ENCODE assay signal across 2 cellular contexts in the genomic region with DNA sequence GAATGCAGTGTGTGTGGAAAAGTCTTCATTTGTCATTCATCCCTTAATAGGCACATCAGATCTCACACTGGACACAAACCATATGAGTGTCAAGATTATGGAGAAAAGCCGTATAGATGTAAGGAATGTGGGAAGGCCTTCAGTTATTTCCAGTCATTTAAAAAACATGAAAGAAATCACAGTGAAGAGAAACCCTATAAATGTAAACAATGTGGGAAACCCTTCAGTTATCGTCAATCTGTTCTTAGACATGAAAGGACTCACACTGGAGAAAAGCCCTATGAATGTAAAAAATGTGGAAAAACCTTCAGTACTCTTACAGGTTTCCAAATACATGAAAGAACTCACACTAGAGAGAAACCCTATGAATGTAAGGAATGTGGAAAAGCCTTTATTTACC.
TF ChIP-seq lines count a peak whose summit lies in the region.

No MANE protein-coding gene starts in this region.

TF ChIP-seq in HepG2, 621 proteins besides CTCF, POLR2A, EP300 and RAD21:
- TF ChIP-seq BCL6 (CRISPR knock-in tag; IDR thresholded peaks at IDR 0.05): peak; percentile 38; the same call in 1 of the 2 replicates
- TF ChIP-seq, protein P1, sequence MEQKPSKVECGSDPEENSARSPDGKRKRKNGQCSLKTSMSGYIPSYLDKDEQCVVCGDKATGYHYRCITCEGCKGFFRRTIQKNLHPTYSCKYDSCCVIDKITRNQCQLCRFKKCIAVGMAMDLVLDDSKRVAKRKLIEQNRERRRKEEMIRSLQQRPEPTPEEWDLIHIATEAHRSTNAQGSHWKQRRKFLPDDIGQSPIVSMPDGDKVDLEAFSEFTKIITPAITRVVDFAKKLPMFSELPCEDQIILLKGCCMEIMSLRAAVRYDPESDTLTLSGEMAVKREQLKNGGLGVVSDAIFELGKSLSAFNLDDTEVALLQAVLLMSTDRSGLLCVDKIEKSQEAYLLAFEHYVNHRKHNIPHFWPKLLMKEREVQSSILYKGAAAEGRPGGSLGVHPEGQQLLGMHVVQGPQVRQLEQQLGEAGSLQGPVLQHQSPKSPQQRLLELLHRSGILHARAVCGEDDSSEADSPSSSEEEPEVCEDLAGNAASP (CRISPR knock-in tag; IDR thresholded peaks at IDR 0.05; ENCODE audit: borderline replicate concordance): no peak

TF ChIP-seq in liver, 16 proteins besides CTCF, POLR2A, EP300 and RAD21:
- no peak for TF ChIP-seq RXRA (IDR thresholded peaks at IDR 0.05)
- TF ChIP-seq, protein P2, sequence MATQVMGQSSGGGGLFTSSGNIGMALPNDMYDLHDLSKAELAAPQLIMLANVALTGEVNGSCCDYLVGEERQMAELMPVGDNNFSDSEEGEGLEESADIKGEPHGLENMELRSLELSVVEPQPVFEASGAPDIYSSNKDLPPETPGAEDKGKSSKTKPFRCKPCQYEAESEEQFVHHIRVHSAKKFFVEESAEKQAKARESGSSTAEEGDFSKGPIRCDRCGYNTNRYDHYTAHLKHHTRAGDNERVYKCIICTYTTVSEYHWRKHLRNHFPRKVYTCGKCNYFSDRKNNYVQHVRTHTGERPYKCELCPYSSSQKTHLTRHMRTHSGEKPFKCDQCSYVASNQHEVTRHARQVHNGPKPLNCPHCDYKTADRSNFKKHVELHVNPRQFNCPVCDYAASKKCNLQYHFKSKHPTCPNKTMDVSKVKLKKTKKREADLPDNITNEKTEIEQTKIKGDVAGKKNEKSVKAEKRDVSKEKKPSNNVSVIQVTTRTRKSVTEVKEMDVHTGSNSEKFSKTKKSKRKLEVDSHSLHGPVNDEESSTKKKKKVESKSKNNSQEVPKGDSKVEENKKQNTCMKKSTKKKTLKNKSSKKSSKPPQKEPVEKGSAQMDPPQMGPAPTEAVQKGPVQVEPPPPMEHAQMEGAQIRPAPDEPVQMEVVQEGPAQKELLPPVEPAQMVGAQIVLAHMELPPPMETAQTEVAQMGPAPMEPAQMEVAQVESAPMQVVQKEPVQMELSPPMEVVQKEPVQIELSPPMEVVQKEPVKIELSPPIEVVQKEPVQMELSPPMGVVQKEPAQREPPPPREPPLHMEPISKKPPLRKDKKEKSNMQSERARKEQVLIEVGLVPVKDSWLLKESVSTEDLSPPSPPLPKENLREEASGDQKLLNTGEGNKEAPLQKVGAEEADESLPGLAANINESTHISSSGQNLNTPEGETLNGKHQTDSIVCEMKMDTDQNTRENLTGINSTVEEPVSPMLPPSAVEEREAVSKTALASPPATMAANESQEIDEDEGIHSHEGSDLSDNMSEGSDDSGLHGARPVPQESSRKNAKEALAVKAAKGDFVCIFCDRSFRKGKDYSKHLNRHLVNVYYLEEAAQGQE (IDR thresholded peaks at IDR 0.05): no peak
- no peak for TF ChIP-seq FOXA1 (IDR thresholded peaks at IDR 0.05)
- TF ChIP-seq, protein P3, sequence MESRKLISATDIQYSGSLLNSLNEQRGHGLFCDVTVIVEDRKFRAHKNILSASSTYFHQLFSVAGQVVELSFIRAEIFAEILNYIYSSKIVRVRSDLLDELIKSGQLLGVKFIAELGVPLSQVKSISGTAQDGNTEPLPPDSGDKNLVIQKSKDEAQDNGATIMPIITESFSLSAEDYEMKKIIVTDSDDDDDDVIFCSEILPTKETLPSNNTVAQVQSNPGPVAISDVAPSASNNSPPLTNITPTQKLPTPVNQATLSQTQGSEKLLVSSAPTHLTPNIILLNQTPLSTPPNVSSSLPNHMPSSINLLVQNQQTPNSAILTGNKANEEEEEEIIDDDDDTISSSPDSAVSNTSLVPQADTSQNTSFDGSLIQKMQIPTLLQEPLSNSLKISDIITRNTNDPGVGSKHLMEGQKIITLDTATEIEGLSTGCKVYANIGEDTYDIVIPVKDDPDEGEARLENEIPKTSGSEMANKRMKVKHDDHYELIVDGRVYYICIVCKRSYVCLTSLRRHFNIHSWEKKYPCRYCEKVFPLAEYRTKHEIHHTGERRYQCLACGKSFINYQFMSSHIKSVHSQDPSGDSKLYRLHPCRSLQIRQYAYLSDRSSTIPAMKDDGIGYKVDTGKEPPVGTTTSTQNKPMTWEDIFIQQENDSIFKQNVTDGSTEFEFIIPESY (IDR thresholded peaks at IDR 0.05): no peak
- TF ChIP-seq, protein P4, sequence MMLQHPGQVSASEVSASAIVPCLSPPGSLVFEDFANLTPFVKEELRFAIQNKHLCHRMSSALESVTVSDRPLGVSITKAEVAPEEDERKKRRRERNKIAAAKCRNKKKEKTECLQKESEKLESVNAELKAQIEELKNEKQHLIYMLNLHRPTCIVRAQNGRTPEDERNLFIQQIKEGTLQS (IDR thresholded peaks at IDR 0.05): no peak
- no peak for TF ChIP-seq GABPA (IDR thresholded peaks at IDR 0.05 in 1 of 2, conservative IDR thresholded peaks at IDR 0.05 in 1 of 2)
- TF ChIP-seq TAF1 (conservative IDR thresholded peaks at IDR 0.05): no peak
- TF ChIP-seq JUND (IDR thresholded peaks at IDR 0.05): no peak
- no peak for TF ChIP-seq FOXA2 (IDR thresholded peaks at IDR 0.05)
- no peak for TF ChIP-seq HNF4A (conservative IDR thresholded peaks at IDR 0.05)
- TF ChIP-seq, protein P5, sequence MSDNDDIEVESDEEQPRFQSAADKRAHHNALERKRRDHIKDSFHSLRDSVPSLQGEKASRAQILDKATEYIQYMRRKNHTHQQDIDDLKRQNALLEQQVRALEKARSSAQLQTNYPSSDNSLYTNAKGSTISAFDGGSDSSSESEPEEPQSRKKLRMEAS (IDR thresholded peaks at IDR 0.05): no peak
- no peak for TF ChIP-seq EGR1 (IDR thresholded peaks at IDR 0.05; ENCODE audit: low read depth in 2 of 2)
- TF ChIP-seq HNF4G (IDR thresholded peaks at IDR 0.05): no peak
- no peak for TF ChIP-seq SP1 (IDR thresholded peaks at IDR 0.05)
